ENCODE assay signal across 15 cellular contexts in genomic region chr14:77989441-77989891, GRCh38.
DNase-seq lines count a peak whose midpoint lies in the region; ATAC-seq and TF ChIP-seq lines count a peak whose summit lies in the region.
"Had no signal": no experiment of that assay in that cellular context is flagged by ENCODE, and none has a peak within 500 bp of the region (broad histone marks: within the 10 kb centered on the region; RNA-seq: fewer than 3 reads in every experiment).

No MANE protein-coding gene starts in this region.

- H3K36me3 ChIP-seq in adipocyte (ENCODE audit: control insufficient read depth, insufficient read depth, low read length, severe bottlenecking): no peaks in the 10 kb centered on the region
- H3K36me3 ChIP-seq in fibroblast of lung (ENCODE audit: control insufficient read depth, insufficient read depth, low read length): no peaks in the 10 kb centered on the region
- H3K36me3 ChIP-seq in mesodermal cell (ENCODE audit: control insufficient read depth, insufficient read depth, low read length): no peaks in the 10 kb centered on the region
- no peaks in the 10 kb centered on the region for H3K36me3 ChIP-seq in subcutaneous abdominal adipose tissue (ENCODE audit: control insufficient read depth in 5 of 5, insufficient read depth in 5 of 5, low read length in 5 of 5)
- H3K36me3 ChIP-seq in BE2C: no peaks in the 10 kb centered on the region
- H3K36me3 ChIP-seq: SJCRH30 had no signal

- peaks cover 26% of the 10 kb centered on the region for H3K4me1 ChIP-seq in adipocyte (ENCODE audit: control insufficient read depth, insufficient read depth, low read length)
- peaks cover 9% of the 10 kb centered on the region for H3K4me1 ChIP-seq in fibroblast of lung (ENCODE audit: control insufficient read depth, extremely low read depth, insufficient read depth, low read length)
- H3K4me1 ChIP-seq in mesodermal cell (ENCODE audit: control insufficient read depth, insufficient read depth, low read length, poor library complexity, severe bottlenecking): no peaks in the 10 kb centered on the region
- H3K4me1 ChIP-seq in subcutaneous abdominal adipose tissue (ENCODE audit: control insufficient read depth in 5 of 5, insufficient read depth in 5 of 5, low read length in 5 of 5): peaks cover 7 to 29% (median 24%) of the 10 kb centered on the region in 5 donors
- no peaks in the 10 kb centered on the region for H3K4me1 ChIP-seq in BE2C
- H3K4me1 ChIP-seq: foreskin keratinocyte had no signal

- TF ChIP-seq CTCF in fibroblast of lung (conservative IDR thresholded peaks at IDR 0.05 in 1 of 2, IDR thresholded peaks at IDR 0.05 in 1 of 2; ENCODE audit: low read depth in 1 of 2, low read length in 2 of 2) (no peak), BE2C (IDR thresholded peaks at IDR 0.05; ENCODE audit: low read depth, low read length) (no peak)

- DNase-seq in adipocyte (ENCODE audit: low read depth): no peak
- DNase-seq in fibroblast of lung (ENCODE audit: low read depth in 2 of 2): peak in 1 of 2 donors; percentile 22
- no peak for DNase-seq in NCI-H2171 (lab: John Stamatoyannopoulos, UW)
- DNase-seq in BE2C: no peak
- DNase-seq: activated T-cell treated with anti-CD3 and anti-CD28 coated beads, Interleukin-2, amount 50 U/mL, for 4 hours; effector CD8-positive, alpha-beta T cell; foreskin keratinocyte; naive thymus-derived CD4-positive, alpha-beta T cell; NCI-H1048; stimulated activated naive CD4-positive, alpha-beta T cell treated with Interleukin-2 at 50 U/mL for 16 hours had no signal

- peak overlapping the region; percentile 10 for H3K4me3 ChIP-seq in adipocyte (ENCODE audit: low read length)
- no peak overlapping the region for H3K4me3 ChIP-seq in fibroblast of lung (replicated peaks in 1 of 4; ENCODE audit: control extremely low read depth in 1 of 4, insufficient read depth in 1 of 4, low read depth in 3 of 4, low read length in 4 of 4)
- no peak overlapping the region for H3K4me3 ChIP-seq in mesodermal cell (ENCODE audit: extremely low read depth, insufficient read depth, low read length, poor library complexity, severe bottlenecking)
- H3K4me3 ChIP-seq in subcutaneous abdominal adipose tissue (ENCODE audit: low read depth in 1 of 5, low read length in 5 of 5): peak overlapping the region in 1 of 5 donors; percentile 22
- no peak overlapping the region for H3K4me3 ChIP-seq in BE2C (ENCODE audit: low read depth, low read length)
- H3K4me3 ChIP-seq: SJCRH30 had no signal

- H3K27me3 ChIP-seq in adipocyte (replicated peaks; ENCODE audit: control insufficient read depth, insufficient read depth, low read length) (no peaks in the 10 kb centered on the region), fibroblast of lung (ENCODE audit: control insufficient read depth, insufficient read depth, low read length) (no peaks in the 10 kb centered on the region), subcutaneous abdominal adipose tissue (ENCODE audit: control insufficient read depth in 5 of 5, insufficient read depth in 4 of 5, low read length in 5 of 5) (no peaks in the 10 kb centered on the region), BE2C (no peaks in the 10 kb centered on the region)
- H3K27me3 ChIP-seq: foreskin keratinocyte had no signal

- H3K9me3 ChIP-seq in adipocyte (ENCODE audit: control insufficient read depth, low read length): no peaks in the 10 kb centered on the region
- no peaks in the 10 kb centered on the region for H3K9me3 ChIP-seq in fibroblast of lung (ENCODE audit: control insufficient read depth, insufficient read depth, low read depth, low read length)
- no peaks in the 10 kb centered on the region for H3K9me3 ChIP-seq in mesodermal cell (ENCODE audit: control insufficient read depth, low read length)
- no peaks in the 10 kb centered on the region for H3K9me3 ChIP-seq in subcutaneous abdominal adipose tissue (ENCODE audit: control insufficient read depth in 5 of 5, low read length in 5 of 5)
- H3K9me3 ChIP-seq in BE2C: no peaks in the 10 kb centered on the region
- H3K9me3 ChIP-seq: SJCRH30 had no signal

- H3K27ac ChIP-seq in fibroblast of lung (ENCODE audit: insufficient read depth, low read length): no peak overlapping the region
- H3K27ac ChIP-seq in mesodermal cell (ENCODE audit: low read depth, low read length, severe bottlenecking): peak overlapping the region; percentile 29
- peak overlapping the region; percentile 89 for H3K27ac ChIP-seq in subcutaneous abdominal adipose tissue (ENCODE audit: low read depth, low read length)
- H3K27ac ChIP-seq: foreskin keratinocyte, SJCRH30 had no signal

- H2AFZ ChIP-seq in fibroblast of lung (ENCODE audit: low read length): no peak overlapping the region

- WGBS in mesodermal cell (ENCODE audit: insufficient coverage in 2 of 2), 2 experiments: 68 to 69% methylated on average over 9 to 10 of the region's 10 CpGs

- no peak for ATAC-seq in GM19395 (IDR thresholded peaks at IDR 0.05; ENCODE audit: unreplicated experiment)
- no peak for ATAC-seq in HG02870 (IDR thresholded peaks at IDR 0.05; ENCODE audit: unreplicated experiment)
- ATAC-seq: activated T-cell treated with anti-CD3 and anti-CD28 coated beads, Interleukin-2, amount 50 U/mL, for 4 hours; naive thymus-derived CD4-positive, alpha-beta T cell had no signal

- H3K79me2 ChIP-seq in fibroblast of lung (ENCODE audit: control insufficient read depth, insufficient read depth, low read length): no peaks in the 10 kb centered on the region

- H4K20me1 ChIP-seq in fibroblast of lung (ENCODE audit: control insufficient read depth, extremely low read depth, insufficient read depth, low read length): no peaks in the 10 kb centered on the region

- H3K9ac ChIP-seq in adipocyte (ENCODE audit: low read length): peak overlapping the region; percentile 30
- H3K9ac ChIP-seq in fibroblast of lung (ENCODE audit: insufficient read depth, low read length): no peak overlapping the region
- peak overlapping the region in 2 of 5 donors; percentile 5 to 35 for H3K9ac ChIP-seq in subcutaneous abdominal adipose tissue (ENCODE audit: low read length in 5 of 5)

- peak overlapping the region; percentile 17 for H3K4me2 ChIP-seq in fibroblast of lung (ENCODE audit: extremely low read depth, insufficient read depth, low read length)
